In genomic region chr17:33940769-33941168, GRCh38 we compare ENCODE assay signal across 27 cellular contexts.
"Had no signal": no experiment of that assay in that cellular context is flagged by ENCODE, and none has a peak within 500 bp of the region (broad histone marks: within the 10 kb centered on the region; RNA-seq: fewer than 3 reads in every experiment).

No MANE protein-coding gene starts in this region.

- H3K4me1 ChIP-seq: adrenal gland, foreskin keratinocyte, parathyroid adenoma, psoas muscle, spleen had no signal

- H3K36me3 ChIP-seq: adrenal gland, esophagus muscularis mucosa, spleen, thoracic aorta had no signal

- H3K9me3 ChIP-seq: adrenal gland, esophagus muscularis mucosa, psoas muscle, spleen, thoracic aorta had no signal

- H3K4me1 Mint-ChIP-seq: naive thymus-derived CD8-positive, alpha-beta T cell; neural crest cell had no signal

- H3K27me3 ChIP-seq: adrenal gland, foreskin keratinocyte had no signal

- H3K27ac Mint-ChIP-seq: activated naive CD4-positive, alpha-beta T cell treated with anti-CD3 and anti-CD28 coated beads for 36 hours; activated naive CD8-positive, alpha-beta T cell treated with anti-CD3 and anti-CD28 coated beads for 36 hours; activated T-helper 1 cell treated with anti-CD3 and anti-CD28 coated beads, Interleukin-12 subunit alpha, Interleukin-12 subunit beta, Interleukin-2, Interleukin-4 antibody, amounts not matched to agents 30 ng/mL and 10 ng/mL and 1 ng/mL, durations not matched to agents 14 hours and 24 hours and 36 hours; dendritic cell treated with granulocyte-macrophage colony-stimulating factor and Interleukin-4, amounts not matched to agents 40 ng/mL and 50 ng/mL, for 4 days; endodermal cell; naive thymus-derived CD8-positive, alpha-beta T cell; T-helper 2 cell treated with Interferon-gamma antibody and Interleukin-4, amounts not matched to agents 5 μg/mL and 100 μg/mL, for 36 hours had no signal

- H3K27ac ChIP-seq: adrenal gland, esophagus muscularis mucosa, foreskin keratinocyte, parathyroid adenoma, psoas muscle, spleen, thoracic aorta had no signal

- H3K4me3 Mint-ChIP-seq: activated naive CD4-positive, alpha-beta T cell treated with anti-CD3 and anti-CD28 coated beads for 36 hours; activated naive CD8-positive, alpha-beta T cell treated with anti-CD3 and anti-CD28 coated beads for 36 hours; activated T-helper 1 cell treated with anti-CD3 and anti-CD28 coated beads, Interleukin-12 subunit alpha, Interleukin-12 subunit beta, Interleukin-2, Interleukin-4 antibody, amounts not matched to agents 30 ng/mL and 10 ng/mL and 1 ng/mL, durations not matched to agents 14 hours and 24 hours and 36 hours; dendritic cell treated with granulocyte-macrophage colony-stimulating factor and Interleukin-4, amounts not matched to agents 40 ng/mL and 50 ng/mL, for 4 days; endodermal cell; naive thymus-derived CD8-positive, alpha-beta T cell; neural crest cell; T-helper 2 cell treated with Interferon-gamma antibody and Interleukin-4, amounts not matched to agents 5 μg/mL and 100 μg/mL, for 36 hours had no signal

- H3K4me3 ChIP-seq: adrenal gland, esophagus muscularis mucosa, psoas muscle, spleen, thoracic aorta had no signal

- H3K36me3 Mint-ChIP-seq: activated naive CD8-positive, alpha-beta T cell treated with anti-CD3 and anti-CD28 coated beads for 36 hours; naive thymus-derived CD8-positive, alpha-beta T cell had no signal

- DNase-seq: activated CD4-positive, alpha-beta T cell treated with anti-CD3 and anti-CD28 coated beads for 4 hours; activated CD4-positive, alpha-beta T cell treated with anti-CD3 and anti-CD28 coated beads, Interleukin-2, amount 50 U/mL, for 48 hours; activated CD4-positive, CD25-positive, alpha-beta regulatory T cell; activated CD8-positive, alpha-beta memory T cell treated with anti-CD3 and anti-CD28 coated beads for 24 hours; activated effector memory CD4-positive, alpha-beta T cell treated with anti-CD3 and anti-CD28 coated beads, Interleukin-2, amount 50 U/mL, for 16 hours; activated naive CD4-positive, alpha-beta T cell treated with anti-CD3 and anti-CD28 coated beads for 36 hours; activated naive CD8-positive, alpha-beta T cell treated with anti-CD3 and anti-CD28 coated beads for 36 hours; adrenal gland; aorta; central memory CD4-positive, alpha-beta T cell; endodermal cell; foreskin keratinocyte; midbrain; naive thymus-derived CD8-positive, alpha-beta T cell; occipital lobe; psoas muscle; spleen; stimulated activated naive CD4-positive, alpha-beta T cell; T-helper 1 cell; trophoblast cell had no signal

- ATAC-seq: foreskin keratinocyte; naive thymus-derived CD8-positive, alpha-beta T cell had no signal

- H3K9me3 Mint-ChIP-seq: activated naive CD4-positive, alpha-beta T cell treated with anti-CD3 and anti-CD28 coated beads for 36 hours; activated naive CD8-positive, alpha-beta T cell treated with anti-CD3 and anti-CD28 coated beads for 36 hours; activated T-helper 1 cell treated with anti-CD3 and anti-CD28 coated beads, Interleukin-12 subunit alpha, Interleukin-12 subunit beta, Interleukin-2, Interleukin-4 antibody, amounts not matched to agents 30 ng/mL and 10 ng/mL and 1 ng/mL, durations not matched to agents 14 hours and 24 hours and 36 hours; dendritic cell treated with granulocyte-macrophage colony-stimulating factor and Interleukin-4, amounts not matched to agents 40 ng/mL and 50 ng/mL, for 4 days; endodermal cell; naive thymus-derived CD8-positive, alpha-beta T cell; neural crest cell; T-helper 2 cell treated with Interferon-gamma antibody and Interleukin-4, amounts not matched to agents 5 μg/mL and 100 μg/mL, for 36 hours had no signal

- H3K27me3 Mint-ChIP-seq: dendritic cell treated with granulocyte-macrophage colony-stimulating factor and Interleukin-4, amounts not matched to agents 40 ng/mL and 50 ng/mL, for 4 days had no signal
